ENCODE assay signal across 1 cellular context in the genomic region with DNA sequence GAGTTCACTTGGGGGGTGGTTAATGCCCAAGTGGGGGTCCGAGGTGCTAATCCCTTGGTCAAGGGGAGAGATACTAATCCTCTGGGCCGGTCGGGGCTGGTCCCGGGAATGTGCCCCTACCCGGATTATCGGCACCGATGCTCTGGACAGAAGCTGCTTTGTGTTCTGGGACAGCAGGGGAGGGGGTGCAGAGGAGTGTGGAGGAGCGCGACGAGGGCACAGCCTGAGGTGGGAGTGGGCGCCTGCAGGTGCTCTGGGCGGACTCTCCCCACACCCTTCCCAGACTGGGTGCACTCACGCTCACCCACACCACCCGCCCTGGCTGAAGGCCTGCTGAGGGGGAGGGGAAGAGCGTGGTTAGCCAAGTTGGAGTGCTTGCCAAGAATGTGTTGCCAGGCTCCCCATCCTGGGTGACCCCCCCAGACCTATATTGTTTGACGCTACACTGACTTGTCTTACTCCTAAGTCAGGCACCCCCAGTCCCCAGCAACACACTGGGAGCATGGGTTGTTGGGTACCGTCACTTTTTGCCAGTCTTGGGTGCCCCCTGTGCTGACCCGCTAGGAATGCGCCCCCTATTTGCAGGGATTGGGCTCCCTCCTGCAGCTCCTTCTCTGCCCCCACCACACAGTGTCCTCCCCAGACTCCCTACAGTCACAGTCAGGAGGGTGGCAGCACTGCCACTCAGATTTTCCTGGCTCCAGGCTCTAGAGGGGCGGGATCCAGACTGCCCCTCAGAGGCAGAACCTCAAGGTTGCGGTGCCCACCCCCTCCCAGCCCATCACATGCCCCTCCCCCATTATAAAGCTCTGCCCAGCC.
TF ChIP-seq lines count a peak whose summit lies in the region.

No MANE protein-coding gene starts in this region.

TF ChIP-seq in K562, 482 proteins besides CTCF, POLR2A, EP300 and RAD21 (continued from another document and continues in another):
- 0 out of 2 replicates have a peak, but pooled peaks have one; percentile 35 for TF ChIP-seq HOXB6 (CRISPR knock-in tag; IDR thresholded peaks at IDR 0.05; ENCODE audit: borderline replicate concordance)
- TF ChIP-seq, protein P1, sequence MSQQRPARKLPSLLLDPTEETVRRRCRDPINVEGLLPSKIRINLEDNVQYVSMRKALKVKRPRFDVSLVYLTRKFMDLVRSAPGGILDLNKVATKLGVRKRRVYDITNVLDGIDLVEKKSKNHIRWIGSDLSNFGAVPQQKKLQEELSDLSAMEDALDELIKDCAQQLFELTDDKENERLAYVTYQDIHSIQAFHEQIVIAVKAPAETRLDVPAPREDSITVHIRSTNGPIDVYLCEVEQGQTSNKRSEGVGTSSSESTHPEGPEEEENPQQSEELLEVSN (IDR thresholded peaks at IDR 0.05; ENCODE audit: borderline replicate concordance in 1 of 2, extremely low read depth in 1 of 2, insufficient read depth in 1 of 2, insufficient read length in 1 of 2, low read depth in 1 of 2, low read length in 1 of 2, poor library complexity in 1 of 2, severe bottlenecking in 1 of 2): peak in 1 of 2 experiments; percentile 23
- TF ChIP-seq ETV5 (CRISPR knock-in tag; IDR thresholded peaks at IDR 0.05; ENCODE audit: low read depth): no peak
- TF ChIP-seq, protein P2, sequence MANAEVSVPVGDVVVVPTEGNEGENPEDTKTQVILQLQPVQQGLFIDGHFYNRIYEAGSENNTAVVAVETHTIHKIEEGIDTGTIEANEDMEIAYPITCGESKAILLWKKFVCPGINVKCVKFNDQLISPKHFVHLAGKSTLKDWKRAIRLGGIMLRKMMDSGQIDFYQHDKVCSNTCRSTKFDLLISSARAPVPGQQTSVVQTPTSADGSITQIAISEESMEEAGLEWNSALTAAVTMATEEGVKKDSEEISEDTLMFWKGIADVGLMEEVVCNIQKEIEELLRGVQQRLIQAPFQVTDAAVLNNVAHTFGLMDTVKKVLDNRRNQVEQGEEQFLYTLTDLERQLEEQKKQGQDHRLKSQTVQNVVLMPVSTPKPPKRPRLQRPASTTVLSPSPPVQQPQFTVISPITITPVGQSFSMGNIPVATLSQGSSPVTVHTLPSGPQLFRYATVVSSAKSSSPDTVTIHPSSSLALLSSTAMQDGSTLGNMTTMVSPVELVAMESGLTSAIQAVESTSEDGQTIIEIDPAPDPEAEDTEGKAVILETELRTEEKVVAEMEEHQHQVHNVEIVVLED (CRISPR knock-in tag; IDR thresholded peaks at IDR 0.05): no peak
- TF ChIP-seq DIDO1 (tag; IDR thresholded peaks at IDR 0.05; ENCODE audit: low read depth): no peak
- TF ChIP-seq, protein P3, sequence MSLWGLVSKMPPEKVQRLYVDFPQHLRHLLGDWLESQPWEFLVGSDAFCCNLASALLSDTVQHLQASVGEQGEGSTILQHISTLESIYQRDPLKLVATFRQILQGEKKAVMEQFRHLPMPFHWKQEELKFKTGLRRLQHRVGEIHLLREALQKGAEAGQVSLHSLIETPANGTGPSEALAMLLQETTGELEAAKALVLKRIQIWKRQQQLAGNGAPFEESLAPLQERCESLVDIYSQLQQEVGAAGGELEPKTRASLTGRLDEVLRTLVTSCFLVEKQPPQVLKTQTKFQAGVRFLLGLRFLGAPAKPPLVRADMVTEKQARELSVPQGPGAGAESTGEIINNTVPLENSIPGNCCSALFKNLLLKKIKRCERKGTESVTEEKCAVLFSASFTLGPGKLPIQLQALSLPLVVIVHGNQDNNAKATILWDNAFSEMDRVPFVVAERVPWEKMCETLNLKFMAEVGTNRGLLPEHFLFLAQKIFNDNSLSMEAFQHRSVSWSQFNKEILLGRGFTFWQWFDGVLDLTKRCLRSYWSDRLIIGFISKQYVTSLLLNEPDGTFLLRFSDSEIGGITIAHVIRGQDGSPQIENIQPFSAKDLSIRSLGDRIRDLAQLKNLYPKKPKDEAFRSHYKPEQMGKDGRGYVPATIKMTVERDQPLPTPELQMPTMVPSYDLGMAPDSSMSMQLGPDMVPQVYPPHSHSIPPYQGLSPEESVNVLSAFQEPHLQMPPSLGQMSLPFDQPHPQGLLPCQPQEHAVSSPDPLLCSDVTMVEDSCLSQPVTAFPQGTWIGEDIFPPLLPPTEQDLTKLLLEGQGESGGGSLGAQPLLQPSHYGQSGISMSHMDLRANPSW (CRISPR knock-in tag; IDR thresholded peaks at IDR 0.05): peak; percentile 61; the same call in 1 of the 2 replicates
- no peak for TF ChIP-seq ARHGAP35 (IDR thresholded peaks at IDR 0.05; ENCODE audit: partially characterized antibody)
- TF ChIP-seq ZNF41 (CRISPR knock-in tag; conservative IDR thresholded peaks at IDR 0.05): no peak
- no peak for TF ChIP-seq PML (IDR thresholded peaks at IDR 0.05; ENCODE audit: low read length)
- no peak for TF ChIP-seq SNIP1 (IDR thresholded peaks at IDR 0.05; ENCODE audit: low read depth)
- TF ChIP-seq U2AF2 (optimal IDR thresholded peaks at IDR 0.05; ENCODE audit: low read depth, low read length): no peak
- no peak for TF ChIP-seq TSC22D4 (tag; IDR thresholded peaks at IDR 0.05)
- no peak for TF ChIP-seq FIP1L1 (IDR thresholded peaks at IDR 0.05; ENCODE audit: low read depth, low read length, poor library complexity, severe bottlenecking)
- TF ChIP-seq KDM5B (IDR thresholded peaks at IDR 0.05; ENCODE audit: insufficient replicate concordance, low read depth, low read length): peak; percentile 37
- TF ChIP-seq CBX5 (IDR thresholded peaks at IDR 0.05; ENCODE audit: borderline replicate concordance, low read depth): no peak
- TF ChIP-seq ZNF717 (CRISPR knock-in tag; IDR thresholded peaks at IDR 0.05): no peak
- TF ChIP-seq JUNB (CRISPR knock-in tag; conservative IDR thresholded peaks at IDR 0.05): no peak
- no peak for TF ChIP-seq PHTF2 (CRISPR knock-in tag; IDR thresholded peaks at IDR 0.05)
- TF ChIP-seq PPARD (CRISPR knock-in tag; IDR thresholded peaks at IDR 0.05): no peak
- peak; percentile 8; the same call in 1 of the 2 replicates for TF ChIP-seq SMARCE1 (IDR thresholded peaks at IDR 0.05)
- TF ChIP-seq, protein P4, sequence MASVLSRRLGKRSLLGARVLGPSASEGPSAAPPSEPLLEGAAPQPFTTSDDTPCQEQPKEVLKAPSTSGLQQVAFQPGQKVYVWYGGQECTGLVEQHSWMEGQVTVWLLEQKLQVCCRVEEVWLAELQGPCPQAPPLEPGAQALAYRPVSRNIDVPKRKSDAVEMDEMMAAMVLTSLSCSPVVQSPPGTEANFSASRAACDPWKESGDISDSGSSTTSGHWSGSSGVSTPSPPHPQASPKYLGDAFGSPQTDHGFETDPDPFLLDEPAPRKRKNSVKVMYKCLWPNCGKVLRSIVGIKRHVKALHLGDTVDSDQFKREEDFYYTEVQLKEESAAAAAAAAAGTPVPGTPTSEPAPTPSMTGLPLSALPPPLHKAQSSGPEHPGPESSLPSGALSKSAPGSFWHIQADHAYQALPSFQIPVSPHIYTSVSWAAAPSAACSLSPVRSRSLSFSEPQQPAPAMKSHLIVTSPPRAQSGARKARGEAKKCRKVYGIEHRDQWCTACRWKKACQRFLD (CRISPR knock-in tag; IDR thresholded peaks at IDR 0.05): no peak
- no peak for TF ChIP-seq NR2C2 (CRISPR knock-in tag; IDR thresholded peaks at IDR 0.05)
- no peak for TF ChIP-seq NR2C2 (tag; IDR thresholded peaks at IDR 0.05)
- 0 out of 2 replicates have a peak, but pooled peaks have one; percentile 6 for TF ChIP-seq LEF1 (IDR thresholded peaks at IDR 0.05)
- 0 out of 2 replicates have a peak, but pooled peaks have one; percentile 16 for TF ChIP-seq SPI1 (IDR thresholded peaks at IDR 0.05; ENCODE audit: borderline replicate concordance, low read depth, low read length)
- TF ChIP-seq, protein P5, sequence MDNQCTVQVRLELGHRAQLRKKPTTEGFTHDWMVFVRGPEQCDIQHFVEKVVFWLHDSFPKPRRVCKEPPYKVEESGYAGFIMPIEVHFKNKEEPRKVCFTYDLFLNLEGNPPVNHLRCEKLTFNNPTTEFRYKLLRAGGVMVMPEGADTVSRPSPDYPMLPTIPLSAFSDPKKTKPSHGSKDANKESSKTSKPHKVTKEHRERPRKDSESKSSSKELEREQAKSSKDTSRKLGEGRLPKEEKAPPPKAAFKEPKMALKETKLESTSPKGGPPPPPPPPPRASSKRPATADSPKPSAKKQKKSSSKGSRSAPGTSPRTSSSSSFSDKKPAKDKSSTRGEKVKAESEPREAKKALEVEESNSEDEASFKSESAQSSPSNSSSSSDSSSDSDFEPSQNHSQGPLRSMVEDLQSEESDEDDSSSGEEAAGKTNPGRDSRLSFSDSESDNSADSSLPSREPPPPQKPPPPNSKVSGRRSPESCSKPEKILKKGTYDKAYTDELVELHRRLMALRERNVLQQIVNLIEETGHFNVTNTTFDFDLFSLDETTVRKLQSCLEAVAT (IDR thresholded peaks at IDR 0.05): no peak
- TF ChIP-seq NFIC (IDR thresholded peaks at IDR 0.05): peak; percentile 59
- no peak for TF ChIP-seq THRAP3 (IDR thresholded peaks at IDR 0.05; ENCODE audit: borderline replicate concordance)
- TF ChIP-seq, protein P6, sequence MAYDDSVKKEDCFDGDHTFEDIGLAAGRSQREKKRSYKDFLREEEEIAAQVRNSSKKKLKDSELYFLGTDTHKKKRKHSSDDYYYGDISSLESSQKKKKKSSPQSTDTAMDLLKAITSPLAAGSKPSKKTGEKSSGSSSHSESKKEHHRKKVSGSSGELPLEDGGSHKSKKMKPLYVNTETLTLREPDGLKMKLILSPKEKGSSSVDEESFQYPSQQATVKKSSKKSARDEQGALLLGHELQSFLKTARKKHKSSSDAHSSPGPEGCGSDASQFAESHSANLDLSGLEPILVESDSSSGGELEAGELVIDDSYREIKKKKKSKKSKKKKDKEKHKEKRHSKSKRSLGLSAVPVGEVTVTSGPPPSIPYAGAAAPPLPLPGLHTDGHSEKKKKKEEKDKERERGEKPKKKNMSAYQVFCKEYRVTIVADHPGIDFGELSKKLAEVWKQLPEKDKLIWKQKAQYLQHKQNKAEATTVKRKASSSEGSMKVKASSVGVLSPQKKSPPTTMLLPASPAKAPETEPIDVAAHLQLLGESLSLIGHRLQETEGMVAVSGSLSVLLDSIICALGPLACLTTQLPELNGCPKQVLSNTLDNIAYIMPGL (CRISPR knock-in tag; IDR thresholded peaks at IDR 0.05): no peak
- no peak for TF ChIP-seq KHSRP (IDR thresholded peaks at IDR 0.05)
- TF ChIP-seq, protein P7, sequence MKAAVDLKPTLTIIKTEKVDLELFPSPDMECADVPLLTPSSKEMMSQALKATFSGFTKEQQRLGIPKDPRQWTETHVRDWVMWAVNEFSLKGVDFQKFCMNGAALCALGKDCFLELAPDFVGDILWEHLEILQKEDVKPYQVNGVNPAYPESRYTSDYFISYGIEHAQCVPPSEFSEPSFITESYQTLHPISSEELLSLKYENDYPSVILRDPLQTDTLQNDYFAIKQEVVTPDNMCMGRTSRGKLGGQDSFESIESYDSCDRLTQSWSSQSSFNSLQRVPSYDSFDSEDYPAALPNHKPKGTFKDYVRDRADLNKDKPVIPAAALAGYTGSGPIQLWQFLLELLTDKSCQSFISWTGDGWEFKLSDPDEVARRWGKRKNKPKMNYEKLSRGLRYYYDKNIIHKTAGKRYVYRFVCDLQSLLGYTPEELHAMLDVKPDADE (conservative IDR thresholded peaks at IDR 0.05; ENCODE audit: control insufficient read depth, low read depth, low read length): 0 out of 2 replicates have a peak, but pooled peaks have one; percentile 8
- no peak for TF ChIP-seq SOX6 (IDR thresholded peaks at IDR 0.05)
- TF ChIP-seq, protein P8, sequence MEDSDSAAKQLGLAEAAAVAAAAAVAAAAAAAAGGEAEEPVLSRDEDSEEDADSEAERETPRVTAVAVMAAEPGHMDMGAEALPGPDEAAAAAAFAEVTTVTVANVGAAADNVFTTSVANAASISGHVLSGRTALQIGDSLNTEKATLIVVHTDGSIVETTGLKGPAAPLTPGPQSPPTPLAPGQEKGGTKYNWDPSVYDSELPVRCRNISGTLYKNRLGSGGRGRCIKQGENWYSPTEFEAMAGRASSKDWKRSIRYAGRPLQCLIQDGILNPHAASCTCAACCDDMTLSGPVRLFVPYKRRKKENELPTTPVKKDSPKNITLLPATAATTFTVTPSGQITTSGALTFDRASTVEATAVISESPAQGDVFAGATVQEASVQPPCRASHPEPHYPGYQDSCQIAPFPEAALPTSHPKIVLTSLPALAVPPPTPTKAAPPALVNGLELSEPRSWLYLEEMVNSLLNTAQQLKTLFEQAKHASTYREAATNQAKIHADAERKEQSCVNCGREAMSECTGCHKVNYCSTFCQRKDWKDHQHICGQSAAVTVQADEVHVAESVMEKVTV (CRISPR knock-in tag; IDR thresholded peaks at IDR 0.05): no peak
- TF ChIP-seq CHD1 (IDR thresholded peaks at IDR 0.05; ENCODE audit: low read length): peak; percentile 60
- TF ChIP-seq, protein P9, sequence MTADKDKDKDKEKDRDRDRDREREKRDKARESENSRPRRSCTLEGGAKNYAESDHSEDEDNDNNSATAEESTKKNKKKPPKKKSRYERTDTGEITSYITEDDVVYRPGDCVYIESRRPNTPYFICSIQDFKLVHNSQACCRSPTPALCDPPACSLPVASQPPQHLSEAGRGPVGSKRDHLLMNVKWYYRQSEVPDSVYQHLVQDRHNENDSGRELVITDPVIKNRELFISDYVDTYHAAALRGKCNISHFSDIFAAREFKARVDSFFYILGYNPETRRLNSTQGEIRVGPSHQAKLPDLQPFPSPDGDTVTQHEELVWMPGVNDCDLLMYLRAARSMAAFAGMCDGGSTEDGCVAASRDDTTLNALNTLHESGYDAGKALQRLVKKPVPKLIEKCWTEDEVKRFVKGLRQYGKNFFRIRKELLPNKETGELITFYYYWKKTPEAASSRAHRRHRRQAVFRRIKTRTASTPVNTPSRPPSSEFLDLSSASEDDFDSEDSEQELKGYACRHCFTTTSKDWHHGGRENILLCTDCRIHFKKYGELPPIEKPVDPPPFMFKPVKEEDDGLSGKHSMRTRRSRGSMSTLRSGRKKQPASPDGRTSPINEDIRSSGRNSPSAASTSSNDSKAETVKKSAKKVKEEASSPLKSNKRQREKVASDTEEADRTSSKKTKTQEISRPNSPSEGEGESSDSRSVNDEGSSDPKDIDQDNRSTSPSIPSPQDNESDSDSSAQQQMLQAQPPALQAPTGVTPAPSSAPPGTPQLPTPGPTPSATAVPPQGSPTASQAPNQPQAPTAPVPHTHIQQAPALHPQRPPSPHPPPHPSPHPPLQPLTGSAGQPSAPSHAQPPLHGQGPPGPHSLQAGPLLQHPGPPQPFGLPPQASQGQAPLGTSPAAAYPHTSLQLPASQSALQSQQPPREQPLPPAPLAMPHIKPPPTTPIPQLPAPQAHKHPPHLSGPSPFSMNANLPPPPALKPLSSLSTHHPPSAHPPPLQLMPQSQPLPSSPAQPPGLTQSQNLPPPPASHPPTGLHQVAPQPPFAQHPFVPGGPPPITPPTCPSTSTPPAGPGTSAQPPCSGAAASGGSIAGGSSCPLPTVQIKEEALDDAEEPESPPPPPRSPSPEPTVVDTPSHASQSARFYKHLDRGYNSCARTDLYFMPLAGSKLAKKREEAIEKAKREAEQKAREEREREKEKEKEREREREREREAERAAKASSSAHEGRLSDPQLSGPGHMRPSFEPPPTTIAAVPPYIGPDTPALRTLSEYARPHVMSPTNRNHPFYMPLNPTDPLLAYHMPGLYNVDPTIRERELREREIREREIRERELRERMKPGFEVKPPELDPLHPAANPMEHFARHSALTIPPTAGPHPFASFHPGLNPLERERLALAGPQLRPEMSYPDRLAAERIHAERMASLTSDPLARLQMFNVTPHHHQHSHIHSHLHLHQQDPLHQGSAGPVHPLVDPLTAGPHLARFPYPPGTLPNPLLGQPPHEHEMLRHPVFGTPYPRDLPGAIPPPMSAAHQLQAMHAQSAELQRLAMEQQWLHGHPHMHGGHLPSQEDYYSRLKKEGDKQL (CRISPR knock-in tag; IDR thresholded peaks at IDR 0.05; ENCODE audit: borderline replicate concordance): no peak
- TF ChIP-seq ZFP36 (IDR thresholded peaks at IDR 0.05; ENCODE audit: low read depth, low read length, partially characterized antibody): no peak
- TF ChIP-seq, protein P10, sequence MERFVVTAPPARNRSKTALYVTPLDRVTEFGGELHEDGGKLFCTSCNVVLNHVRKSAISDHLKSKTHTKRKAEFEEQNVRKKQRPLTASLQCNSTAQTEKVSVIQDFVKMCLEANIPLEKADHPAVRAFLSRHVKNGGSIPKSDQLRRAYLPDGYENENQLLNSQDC (CRISPR knock-in tag; IDR thresholded peaks at IDR 0.05): no peak
- TF ChIP-seq DDX20 (tag; IDR thresholded peaks at IDR 0.05; ENCODE audit: low read depth): no peak
- TF ChIP-seq E2F3 (CRISPR knock-in tag; IDR thresholded peaks at IDR 0.05): no peak
